ENCODE assay signal across 36 cellular contexts in genomic region chr6:44167567-44167966, GRCh38. TPM values are rescaled to one million over a fixed set of nuclear protein-coding genes. Genes with fewer than 3 reads are reported as not detected.
"Had no signal": no experiment of that assay in that cellular context is flagged by ENCODE, and none has a peak within 500 bp of the region (broad histone marks: within the 10 kb centered on the region; RNA-seq: fewer than 3 reads in every experiment).

No MANE protein-coding gene starts in this region.

- H3K36me3 ChIP-seq: ascending aorta, breast epithelium, cardiac muscle cell, colonic mucosa, esophagus squamous epithelium, gastroesophageal sphincter, heart right ventricle, WERI-Rb-1 had no signal

- H3K4me2 ChIP-seq: hepatocyte had no signal

- DNase-seq: activated CD4-positive, alpha-beta memory T cell treated with anti-CD3 and anti-CD28 coated beads, Interleukin-2, amount 10 ng/mL, durations not matched to agents 7 days and 5 days; activated CD4-positive, alpha-beta T cell treated with anti-CD3 and anti-CD28 coated beads for 4 hours; activated CD4-positive, alpha-beta T cell treated with anti-CD3 and anti-CD28 coated beads, Interleukin-2, amount 10 ng/mL, durations not matched to agents 7 days and 5 days; activated CD4-positive, alpha-beta T cell treated with anti-CD3 and anti-CD28 coated beads, Interleukin-2, amount 50 U/mL, for 4 hours; activated CD4-positive, CD25-positive, alpha-beta regulatory T cell; activated CD4-positive, CD25-positive, alpha-beta regulatory T cell treated with anti-CD3 and anti-CD28 coated beads, Interleukin-2, amount 50 U/mL, for 72 hours; activated CD8-positive, alpha-beta memory T cell treated with anti-CD3 and anti-CD28 coated beads, Interleukin-2, amount 50 U/mL, for 48 hours; activated gamma-delta T cell; activated naive CD4-positive, alpha-beta T cell; activated naive CD4-positive, alpha-beta T cell treated with anti-CD3 and anti-CD28 coated beads, Interleukin-2, amount 10 ng/mL, durations not matched to agents 7 days and 5 days; activated naive CD8-positive, alpha-beta T cell treated with anti-CD3 and anti-CD28 coated beads, Interleukin-2, amount 10 ng/mL, durations not matched to agents 7 days and 5 days; activated T-cell treated with anti-CD3 and anti-CD28 coated beads for 4 hours; activated T-cell treated with anti-CD3 and anti-CD28 coated beads, Interleukin-2, amount 50 U/mL, for 24 hours; activated T-cell treated with anti-CD3 and anti-CD28 coated beads, Interleukin-2, amount 50 U/mL, for 72 hours; central memory CD4-positive, alpha-beta T cell; cerebellar nuclear complex; colonic mucosa; effector CD8-positive, alpha-beta T cell; esophagus squamous epithelium; foreskin melanocyte; heart right ventricle; T1000; WERI-Rb-1 had no signal

- ATAC-seq: activated naive CD4-positive, alpha-beta T cell treated with anti-CD3 and anti-CD28 coated beads, Interleukin-2, amount 50 U/mL, for 72 hours; activated T-cell treated with anti-CD3 and anti-CD28 coated beads, Interleukin-2, amount 50 U/mL, for 72 hours; gastroesophageal sphincter; heart right ventricle had no signal

- H3K4me3 ChIP-seq: ascending aorta, breast epithelium, cardiac muscle cell, colonic mucosa, esophagus squamous epithelium, gastroesophageal sphincter, heart right ventricle, hepatocyte had no signal

- H3K27me3 ChIP-seq: ascending aorta, breast epithelium, cardiac muscle cell, colonic mucosa, hepatocyte had no signal

- H3K4me3 Mint-ChIP-seq: activated CD4-positive, alpha-beta memory T cell treated with anti-CD3 and anti-CD28 coated beads, Interleukin-2, amount 10 ng/mL, durations not matched to agents 7 days and 5 days; activated CD4-positive, alpha-beta T cell treated with anti-CD3 and anti-CD28 coated beads, Interleukin-2, amount 10 ng/mL, durations not matched to agents 7 days and 5 days; activated naive CD4-positive, alpha-beta T cell treated with anti-CD3 and anti-CD28 coated beads, Interleukin-2, amount 10 ng/mL, durations not matched to agents 7 days and 5 days; activated naive CD8-positive, alpha-beta T cell treated with anti-CD3 and anti-CD28 coated beads, Interleukin-2, amount 10 ng/mL, durations not matched to agents 7 days and 5 days; activated T-cell treated with anti-CD3 and anti-CD28 coated beads, Interleukin-2, amount 50 U/mL, for 24 hours; activated T-cell treated with anti-CD3 and anti-CD28 coated beads, Interleukin-2, amount 50 U/mL, for 72 hours; brain; T-helper 2 cell treated with Interferon-gamma antibody and Interleukin-4, amounts not matched to agents 5 μg/mL and 100 μg/mL, for 36 hours had no signal

- H3K27ac ChIP-seq: ascending aorta, breast epithelium, cardiac muscle cell, colonic mucosa, epithelial cell of prostate, esophagus squamous epithelium, gastroesophageal sphincter, heart right ventricle, hepatocyte, WERI-Rb-1 had no signal

- H3K9me3 ChIP-seq: ascending aorta, breast epithelium, colonic mucosa, esophagus squamous epithelium, gastroesophageal sphincter, heart right ventricle had no signal

- FAIRE-seq: endometrium, endothelial cell of umbilical vein had no signal

- H3K27ac Mint-ChIP-seq: activated CD4-positive, alpha-beta memory T cell treated with anti-CD3 and anti-CD28 coated beads, Interleukin-2, amount 10 ng/mL, durations not matched to agents 7 days and 5 days; activated CD4-positive, alpha-beta T cell treated with anti-CD3 and anti-CD28 coated beads, Interleukin-2, amount 10 ng/mL, durations not matched to agents 7 days and 5 days; activated naive CD4-positive, alpha-beta T cell treated with anti-CD3 and anti-CD28 coated beads, Interleukin-2, amount 10 ng/mL, durations not matched to agents 7 days and 5 days; activated naive CD4-positive, alpha-beta T cell treated with anti-CD3 and anti-CD28 coated beads, Interleukin-2, amount 50 U/mL, for 72 hours; activated naive CD8-positive, alpha-beta T cell treated with anti-CD3 and anti-CD28 coated beads, Interleukin-2, amount 10 ng/mL, durations not matched to agents 7 days and 5 days; activated T-cell treated with anti-CD3 and anti-CD28 coated beads, Interleukin-2, amount 50 U/mL, for 24 hours; activated T-cell treated with anti-CD3 and anti-CD28 coated beads, Interleukin-2, amount 50 U/mL, for 72 hours; brain; T-helper 2 cell treated with Interferon-gamma antibody and Interleukin-4, amounts not matched to agents 5 μg/mL and 100 μg/mL, for 36 hours had no signal

- H3K36me3 Mint-ChIP-seq: activated naive CD4-positive, alpha-beta T cell treated with anti-CD3 and anti-CD28 coated beads, Interleukin-2, amount 10 ng/mL, durations not matched to agents 7 days and 5 days; activated naive CD4-positive, alpha-beta T cell treated with anti-CD3 and anti-CD28 coated beads, Interleukin-2, amount 50 U/mL, for 72 hours; activated naive CD8-positive, alpha-beta T cell treated with anti-CD3 and anti-CD28 coated beads, Interleukin-2, amount 10 ng/mL, durations not matched to agents 7 days and 5 days; brain had no signal

- H3K9me3 Mint-ChIP-seq: activated CD4-positive, alpha-beta memory T cell treated with anti-CD3 and anti-CD28 coated beads, Interleukin-2, amount 10 ng/mL, durations not matched to agents 7 days and 5 days; activated CD4-positive, alpha-beta T cell treated with anti-CD3 and anti-CD28 coated beads, Interleukin-2, amount 10 ng/mL, durations not matched to agents 7 days and 5 days; activated naive CD4-positive, alpha-beta T cell treated with anti-CD3 and anti-CD28 coated beads, Interleukin-2, amount 10 ng/mL, durations not matched to agents 7 days and 5 days; activated naive CD4-positive, alpha-beta T cell treated with anti-CD3 and anti-CD28 coated beads, Interleukin-2, amount 50 U/mL, for 72 hours; activated naive CD8-positive, alpha-beta T cell treated with anti-CD3 and anti-CD28 coated beads, Interleukin-2, amount 10 ng/mL, durations not matched to agents 7 days and 5 days; activated T-cell treated with anti-CD3 and anti-CD28 coated beads, Interleukin-2, amount 50 U/mL, for 24 hours; activated T-cell treated with anti-CD3 and anti-CD28 coated beads, Interleukin-2, amount 50 U/mL, for 72 hours; T-helper 2 cell treated with Interferon-gamma antibody and Interleukin-4, amounts not matched to agents 5 μg/mL and 100 μg/mL, for 36 hours had no signal

- H3K4me1 ChIP-seq: ascending aorta, breast epithelium, colonic mucosa had no signal

RNA-seq across cellular contexts. Expression of gene CAPN11, which starts 8.9 kb away (rescaled TPM):
- total RNA-seq: activated naive CD8-positive, alpha-beta T cell treated with anti-CD3 and anti-CD28 coated beads, Interleukin-2, amount 10 ng/mL, durations not matched to agents 7 days and 5 days; cardiac muscle cell; fibroblast of lung; fibroblast of villous mesenchyme had no signal
- polyA plus RNA-seq: cardiac muscle cell, fibroblast of lung had no signal

RNA-seq across cellular contexts. Expression of gene MYMX, which starts 49.2 kb away (rescaled TPM):
- total RNA-seq: activated CD4-positive, alpha-beta memory T cell treated with anti-CD3 and anti-CD28 coated beads, Interleukin-2, amount 10 ng/mL, durations not matched to agents 7 days and 5 days; activated CD4-positive, alpha-beta T cell treated with anti-CD3 and anti-CD28 coated beads, Interleukin-2, amount 10 ng/mL, durations not matched to agents 7 days and 5 days; activated naive CD4-positive, alpha-beta T cell treated with anti-CD3 and anti-CD28 coated beads, Interleukin-2, amount 50 U/mL, for 72 hours; activated naive CD8-positive, alpha-beta T cell treated with anti-CD3 and anti-CD28 coated beads, Interleukin-2, amount 10 ng/mL, durations not matched to agents 7 days and 5 days; activated T-cell treated with anti-CD3 and anti-CD28 coated beads, Interleukin-2, amount 50 U/mL, for 72 hours; cardiac muscle cell; colonic mucosa; endothelial cell of umbilical vein; esophagus squamous epithelium; fibroblast of lung; fibroblast of villous mesenchyme; hepatocyte had no signal
- polyA plus RNA-seq: fibroblast of lung, hepatocyte had no signal
